In genomic region chr6:109050447-109051102, GRCh38 we compare ENCODE assay signal across 1 cellular context.
A peak's percentile ranks its signal among the peaks of the same experiment; 100 is the strongest.
TF ChIP-seq lines count a peak whose summit lies in the region.

No MANE protein-coding gene starts in this region.

TF ChIP-seq in HepG2, 621 proteins besides CTCF, POLR2A, EP300 and RAD21 (continued from another document and continues in another):
- TF ChIP-seq ZBED4 (CRISPR knock-in tag; IDR thresholded peaks at IDR 0.05; ENCODE audit: borderline replicate concordance) (no peak), CHD2 (IDR thresholded peaks at IDR 0.05; ENCODE audit: low read depth, low read length) (no peak), NCOA2 (CRISPR knock-in tag; IDR thresholded peaks at IDR 0.05) (peak; percentile 58; the same call in 1 of the 2 replicates), SOX13 (IDR thresholded peaks at IDR 0.05) (no peak), SOX13 (CRISPR knock-in tag; conservative IDR thresholded peaks at IDR 0.05 in 1 of 2, IDR thresholded peaks at IDR 0.05 in 1 of 2) (peak in 1 of 2 experiments; percentile 78; a peak in 2 of 4 replicates), ZNF292 (CRISPR knock-in tag; IDR thresholded peaks at IDR 0.05; ENCODE audit: borderline replicate concordance, low read depth) (no peak), FOXP4 (CRISPR knock-in tag; IDR thresholded peaks at IDR 0.05) (peak; percentile 71), ZNF280D (CRISPR knock-in tag; IDR thresholded peaks at IDR 0.05) (no peak), KLF16 (CRISPR knock-in tag; IDR thresholded peaks at IDR 0.05) (0 out of 4 replicates have a peak, but pooled peaks of 1 of the 2 experiments have one; percentile 25), RORA (CRISPR knock-in tag; IDR thresholded peaks at IDR 0.05) (no peak), ATF3 (CRISPR knock-in tag; IDR thresholded peaks at IDR 0.05) (no peak), MLLT10 (CRISPR knock-in tag; IDR thresholded peaks at IDR 0.05) (no peak), ZMYM4 (CRISPR knock-in tag; IDR thresholded peaks at IDR 0.05) (no peak), ZNF17 (CRISPR knock-in tag; IDR thresholded peaks at IDR 0.05) (no peak), FOXA1 (IDR thresholded peaks at IDR 0.05) (no peak), FOXA1 (CRISPR knock-in tag; IDR thresholded peaks at IDR 0.05) (peak; percentile 72), ZNF788 (CRISPR knock-in tag; IDR thresholded peaks at IDR 0.05; ENCODE audit: borderline replicate concordance) (no peak), POLR2G (IDR thresholded peaks at IDR 0.05; ENCODE audit: low read depth, low read length) (no peak), GTF2F1 (IDR thresholded peaks at IDR 0.05; ENCODE audit: low read length) (no peak), MTA1 (CRISPR knock-in tag; IDR thresholded peaks at IDR 0.05; ENCODE audit: borderline replicate concordance) (no peak), SP5 (CRISPR knock-in tag; IDR thresholded peaks at IDR 0.05; ENCODE audit: borderline replicate concordance, low read depth) (peak; percentile 87), CBX1 (IDR thresholded peaks at IDR 0.05; ENCODE audit: low read depth) (no peak), TFDP1 (CRISPR knock-in tag; IDR thresholded peaks at IDR 0.05; ENCODE audit: borderline replicate concordance) (no peak), TCF7L2 (IDR thresholded peaks at IDR 0.05; ENCODE audit: low read depth, low read length) (peak; percentile 57; the same call in 1 of the 2 replicates), TBL1XR1 (IDR thresholded peaks at IDR 0.05; ENCODE audit: borderline replicate concordance, low read length, partially characterized antibody) (no peak), ZNF761 (CRISPR knock-in tag; conservative IDR thresholded peaks at IDR 0.05) (no peak), ARNT2 (CRISPR knock-in tag; IDR thresholded peaks at IDR 0.05; ENCODE audit: low read depth) (no peak), TCF12 (IDR thresholded peaks at IDR 0.05) (no peak), TCF12 (CRISPR knock-in tag; IDR thresholded peaks at IDR 0.05) (no peak), RXRA (CRISPR knock-in tag; IDR thresholded peaks at IDR 0.05) (no peak), GABPA (IDR thresholded peaks at IDR 0.05; ENCODE audit: low read depth, low read length) (no peak), GABPA (CRISPR knock-in tag; IDR thresholded peaks at IDR 0.05; ENCODE audit: low read depth) (no peak), SCMH1 (CRISPR knock-in tag; IDR thresholded peaks at IDR 0.05; ENCODE audit: borderline replicate concordance) (no peak), ZBTB40 (IDR thresholded peaks at IDR 0.05) (no peak), ZBTB40 (CRISPR knock-in tag; IDR thresholded peaks at IDR 0.05) (no peak), ZBTB34 (CRISPR knock-in tag; IDR thresholded peaks at IDR 0.05) (no peak), HOXA9 (CRISPR knock-in tag; IDR thresholded peaks at IDR 0.05; ENCODE audit: borderline replicate concordance) (no peak), SP4 (CRISPR knock-in tag; IDR thresholded peaks at IDR 0.05) (no peak), TOE1 (CRISPR knock-in tag; IDR thresholded peaks at IDR 0.05) (no peak), ZNF607 (CRISPR knock-in tag; IDR thresholded peaks at IDR 0.05; ENCODE audit: borderline replicate concordance) (no peak), BORCS8-MEF2B (CRISPR knock-in tag; IDR thresholded peaks at IDR 0.05) (no peak), ZNF740 (CRISPR knock-in tag; IDR thresholded peaks at IDR 0.05) (no peak)
